In the genomic region with DNA sequence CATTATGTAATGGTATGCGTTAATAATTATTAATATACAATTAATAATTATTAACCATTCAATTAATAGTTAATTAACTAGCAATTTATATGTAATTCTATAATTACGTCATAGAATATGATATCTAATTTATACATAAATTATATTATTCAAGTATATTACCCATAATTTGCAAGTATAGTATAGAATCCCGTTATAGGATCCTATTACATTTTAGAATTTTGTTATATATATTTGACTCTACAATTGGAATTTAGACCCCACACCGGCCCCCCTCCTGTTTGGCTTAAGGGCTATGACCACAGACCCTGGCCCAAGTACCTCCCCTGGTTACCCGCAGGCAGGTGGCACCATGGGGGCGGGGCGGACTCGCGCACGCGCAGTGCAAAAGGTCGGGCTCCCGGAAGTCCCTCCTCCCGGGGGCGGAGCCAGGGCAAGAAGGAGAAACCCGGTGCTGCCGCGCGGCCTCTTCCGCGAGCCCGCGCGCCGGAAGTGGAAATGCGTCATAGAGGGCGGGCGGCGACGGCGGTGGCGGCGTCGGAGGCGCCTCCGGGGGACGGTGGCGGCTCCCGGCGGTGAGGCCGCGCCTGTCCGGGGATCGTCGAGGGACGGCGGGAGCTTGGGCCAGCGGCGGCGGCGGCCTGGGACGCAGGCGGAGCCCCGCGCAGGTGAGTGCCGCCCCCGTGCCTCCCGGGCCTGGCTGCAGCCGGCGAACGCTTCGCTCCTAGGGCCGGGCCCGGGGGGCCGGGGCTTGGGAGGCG, we compare ENCODE assay signal across 8 cellular contexts. TPM values are rescaled to one million over a fixed set of nuclear protein-coding genes. Genes with fewer than 3 reads are reported as not detected.
A peak's percentile ranks its signal among the peaks of the same experiment; 100 is the strongest.
DNase-seq lines count a peak whose midpoint lies in the region; ATAC-seq and TF ChIP-seq lines count a peak whose summit lies in the region.

A gene with protein sequence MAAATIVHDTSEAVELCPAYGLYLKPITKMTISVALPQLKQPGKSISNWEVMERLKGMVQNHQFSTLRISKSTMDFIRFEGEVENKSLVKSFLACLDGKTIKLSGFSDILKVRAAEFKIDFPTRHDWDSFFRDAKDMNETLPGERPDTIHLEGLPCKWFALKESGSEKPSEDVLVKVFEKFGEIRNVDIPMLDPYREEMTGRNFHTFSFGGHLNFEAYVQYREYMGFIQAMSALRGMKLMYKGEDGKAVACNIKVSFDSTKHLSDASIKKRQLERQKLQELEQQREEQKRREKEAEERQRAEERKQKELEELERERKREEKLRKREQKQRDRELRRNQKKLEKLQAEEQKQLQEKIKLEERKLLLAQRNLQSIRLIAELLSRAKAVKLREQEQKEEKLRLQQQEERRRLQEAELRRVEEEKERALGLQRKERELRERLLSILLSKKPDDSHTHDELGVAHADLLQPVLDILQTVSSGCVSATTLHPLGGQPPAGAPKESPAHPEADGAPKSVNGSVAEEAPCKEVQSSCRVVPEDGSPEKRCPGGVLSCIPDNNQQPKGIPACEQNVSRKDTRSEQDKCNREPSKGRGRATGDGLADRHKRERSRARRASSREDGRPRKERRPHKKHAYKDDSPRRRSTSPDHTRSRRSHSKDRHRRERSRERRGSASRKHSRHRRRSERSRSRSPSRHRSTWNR (plus strand): TSS at position 503 of the 761 bp plus-strand sequence. CDS start 1,859 bp downstream, outside the sequence.

- peak; percentile 21; the same call in 1 of the 2 replicates for TF ChIP-seq CTCF in VCaP (conservative IDR thresholded peaks at IDR 0.05)
- no peak for TF ChIP-seq CTCF in breast epithelium (IDR thresholded peaks at IDR 0.05)

- ATAC-seq in GM18873 (IDR thresholded peaks at IDR 0.05; ENCODE audit: low FRiP score, unreplicated experiment) (peak; percentile 70), HG03135 (IDR thresholded peaks at IDR 0.05; ENCODE audit: unreplicated experiment) (peak; percentile 87)

- TF ChIP-seq POLR2A in breast epithelium (IDR thresholded peaks at IDR 0.05): no peak

- H3K9ac ChIP-seq in iPS-20b (ENCODE audit: low read depth, low read length): peak within 1 kb of the TSS; percentile 84
- peak within 1 kb of the TSS; percentile 86 to 95 (median 90) for H3K9ac ChIP-seq in skeletal muscle tissue (ENCODE audit: low read depth in 1 of 3, low read length in 3 of 3)

- H3K79me2 ChIP-seq in ACC112 (ENCODE audit: control insufficient read depth, insufficient read depth, low read length, unreplicated experiment): peaks cover 47% of the 10 kb centered on the region

- intact Hi-C loops in breast epithelium (cut with DNase I; ENCODE audit: low total_unique reads): loop anchor here (10.0 kb wide), 2 partner anchors 136 to 196 kb away; a partner anchor contains a TSS

- peak within 1 kb of the TSS; percentile 58 for H3K27ac ChIP-seq in ACC112 (ENCODE audit: low read depth, low read length)
- peak within 1 kb of the TSS; percentile 88 for H3K27ac ChIP-seq in VCaP
- H3K27ac ChIP-seq in breast epithelium: peak within 1 kb of the TSS; percentile 91 to 92
- H3K27ac ChIP-seq in iPS-20b (ENCODE audit: low read length): no peak within 1 kb of the TSS
- H3K27ac ChIP-seq in skeletal muscle tissue (ENCODE audit: low read depth, low read length): peak within 1 kb of the TSS; percentile 65

- DNase-seq in NCI-H2196 treated with DMSO at 0.1 percent for 48 hours (lab: John Stamatoyannopoulos, UW; ENCODE audit: unreplicated experiment): peak; percentile 96
- DNase-seq in breast epithelium (ENCODE audit: low spot score in 2 of 2): peak; percentile 92 to 94

- H3K4me1 ChIP-seq in ACC112 (ENCODE audit: control insufficient read depth, insufficient read depth, low read length, unreplicated experiment) (peaks cover 6% of the 10 kb centered on the region), breast epithelium (peaks cover 0 to 3% of the 10 kb centered on the region in 2 donors), iPS-20b (ENCODE audit: insufficient read depth, low read length) (peaks cover 10% of the 10 kb centered on the region), skeletal muscle tissue (ENCODE audit: control insufficient read depth in 3 of 3, insufficient read depth in 3 of 3, low read length in 3 of 3) (peaks cover 16 to 26% (median 26%) of the 10 kb centered on the region in 3 donors)

- H3K27me3 ChIP-seq in ACC112 (ENCODE audit: insufficient read depth, low read length) (no peaks in the 10 kb centered on the region), breast epithelium (no peaks in the 10 kb centered on the region), iPS-20b (ENCODE audit: insufficient read depth, low read length) (no peaks in the 10 kb centered on the region), skeletal muscle tissue (ENCODE audit: control insufficient read depth in 3 of 3, insufficient read depth in 3 of 3, low read length in 3 of 3) (no peaks in the 10 kb centered on the region)

- H3K4me3 ChIP-seq in ACC112 (ENCODE audit: low read depth, low read length): peak within 1 kb of the TSS; percentile 99
- H3K4me3 ChIP-seq in breast epithelium: peak within 1 kb of the TSS; percentile 89 to 98 (median 93)
- peak within 1 kb of the TSS; percentile 86 for H3K4me3 ChIP-seq in iPS-20b (ENCODE audit: low read length)
- H3K4me3 ChIP-seq in skeletal muscle tissue (ENCODE audit: low read length in 3 of 3): peak within 1 kb of the TSS; percentile 85 to 89 (median 85)

- H3K36me3 ChIP-seq in ACC112 (ENCODE audit: insufficient read depth, low read length) (peaks cover 27% of the 10 kb centered on the region), breast epithelium (no peaks in the 10 kb centered on the region), iPS-20b (ENCODE audit: insufficient read depth, low read depth, low read length) (peaks cover 31% of the 10 kb centered on the region), skeletal muscle tissue (ENCODE audit: control insufficient read depth in 3 of 3, insufficient read depth in 3 of 3, low read length in 3 of 3) (peaks cover 28% of the 10 kb centered on the region in 3 donors)

- peak within 1 kb of the TSS; percentile 57 for H2AFZ ChIP-seq in ACC112 (ENCODE audit: low read length, unreplicated experiment)

- H3K9me3 ChIP-seq in breast epithelium (no peaks in the 10 kb centered on the region), iPS-20b (ENCODE audit: insufficient read depth, low read depth, low read length) (no peaks in the 10 kb centered on the region), skeletal muscle tissue (ENCODE audit: control insufficient read depth in 3 of 3, low read length in 3 of 3) (no peaks in the 10 kb centered on the region)

RNA-seq across cellular contexts. Expression of the gene that starts here (rescaled TPM):
- total RNA-seq in breast epithelium (10 to 100 TPM; 32.2 to 62.3 (median 56.3) TPM), skeletal muscle tissue (13.0 TPM)
